8 cellular contexts compared by ENCODE assay signal in the genomic region with DNA sequence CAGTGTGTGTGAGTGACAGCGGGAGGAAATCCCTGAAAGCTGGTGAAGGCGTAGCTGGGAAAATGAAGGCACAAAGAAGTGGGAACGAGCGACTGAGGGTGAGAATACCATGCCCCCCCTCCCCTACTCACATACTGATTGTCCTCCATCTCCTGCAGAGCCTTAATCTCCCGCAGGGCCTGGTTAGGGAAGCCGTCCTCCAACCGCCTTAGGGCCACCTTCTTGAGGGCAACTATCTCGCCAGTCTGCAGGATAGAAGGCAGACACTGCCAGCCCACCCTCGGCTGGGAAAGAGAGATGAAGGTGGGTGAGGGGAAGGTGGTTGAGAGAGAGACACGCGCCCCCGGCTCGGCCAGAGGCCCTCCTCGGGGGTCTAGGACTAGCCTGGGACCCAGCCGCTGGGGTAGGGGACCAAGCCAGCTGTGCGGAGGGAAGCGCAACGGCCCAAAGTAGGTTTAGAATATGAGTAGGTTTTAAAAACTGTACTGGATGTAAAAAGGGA. TPM values are rescaled to one million over a fixed set of nuclear protein-coding genes. Genes with fewer than 3 reads are reported as not detected.
A peak's percentile ranks its signal among the peaks of the same experiment; 100 is the strongest.
DNase-seq lines count a peak whose midpoint lies in the region; ATAC-seq, FAIRE-seq and TF ChIP-seq lines count a peak whose summit lies in the region.

No MANE protein-coding gene starts in this region.

- no peaks in the 10 kb centered on the region for H3K9me3 ChIP-seq in adipocyte (ENCODE audit: control insufficient read depth, low read length)
- no peaks in the 10 kb centered on the region for H3K9me3 ChIP-seq in kidney (ENCODE audit: control insufficient read depth in 1 of 2, low read length in 2 of 2)
- H3K9me3 ChIP-seq in thoracic aorta, result no peaks in the 10 kb centered on the region
- no peaks in the 10 kb centered on the region for H3K9me3 ChIP-seq in HAP-1

- H3K27ac Mint-ChIP-seq in activated CD4-positive, alpha-beta T cell treated with anti-CD3 and anti-CD28 coated beads for 36 hours, result peak overlapping the region; percentile 58

- no peaks in the 10 kb centered on the region for H3K36me3 ChIP-seq in adipocyte (ENCODE audit: control insufficient read depth, insufficient read depth, low read length, severe bottlenecking)
- H3K36me3 ChIP-seq in kidney (ENCODE audit: control insufficient read depth in 1 of 2, insufficient read depth in 2 of 2, low read length in 2 of 2), result peaks cover 5 to 6% of the 10 kb centered on the region in 2 donors
- H3K36me3 ChIP-seq in thoracic aorta, result no peaks in the 10 kb centered on the region
- no peaks in the 10 kb centered on the region for H3K36me3 ChIP-seq in HAP-1 (replicated peaks)

- no peak for ATAC-seq in activated CD4-positive, alpha-beta T cell treated with anti-CD3 and anti-CD28 coated beads for 36 hours
- ATAC-seq in thoracic aorta (ENCODE audit: insufficient number of reproducible peaks, low FRiP score, low read depth) (no peak), HG03280 (IDR thresholded peaks at IDR 0.05; ENCODE audit: unreplicated experiment) (no peak)

- POLR2A ChIA-PET in activated CD4-positive, alpha-beta T cell treated with anti-CD3 and anti-CD28 coated beads for 36 hours (lab: Charles Lee), result no interaction called here

- no peaks in the 10 kb centered on the region for H3K9me3 Mint-ChIP-seq in activated CD4-positive, alpha-beta T cell treated with anti-CD3 and anti-CD28 coated beads for 36 hours (ENCODE audit: low read depth)

- no peaks in the 10 kb centered on the region for H3K27me3 ChIP-seq in adipocyte (replicated peaks; ENCODE audit: control insufficient read depth, insufficient read depth, low read length)
- H3K27me3 ChIP-seq in thoracic aorta (replicated peaks; ENCODE audit: insufficient read depth), result no peaks in the 10 kb centered on the region
- H3K27me3 ChIP-seq in HAP-1 (ENCODE audit: low read depth), result no peaks in the 10 kb centered on the region

- peaks cover 10% of the 10 kb centered on the region for H3K4me1 ChIP-seq in adipocyte (ENCODE audit: control insufficient read depth, insufficient read depth, low read length)
- H3K4me1 ChIP-seq in kidney (ENCODE audit: control insufficient read depth in 1 of 2, insufficient read depth in 1 of 2, low read depth in 1 of 2, low read length in 2 of 2), result peaks cover 0 to 13% of the 10 kb centered on the region in 2 donors
- peaks cover 4 to 9% of the 10 kb centered on the region in 2 donors for H3K4me1 ChIP-seq in thoracic aorta (ENCODE audit: control insufficient read depth in 1 of 2, low read depth in 2 of 2)
- no peaks in the 10 kb centered on the region for H3K4me1 ChIP-seq in HAP-1

- peak overlapping the region; percentile 82 for H3K4me3 Mint-ChIP-seq in activated CD4-positive, alpha-beta T cell treated with anti-CD3 and anti-CD28 coated beads for 36 hours

- H3K4me1 Mint-ChIP-seq in activated CD4-positive, alpha-beta T cell treated with anti-CD3 and anti-CD28 coated beads for 36 hours, result peaks cover 22% of the 10 kb centered on the region

- TF ChIP-seq CTCF in kidney (IDR thresholded peaks at IDR 0.05; ENCODE audit: borderline replicate concordance, extremely low read depth, insufficient read depth) (no peak), thoracic aorta (IDR thresholded peaks at IDR 0.05) (no peak)

- no peak for FAIRE-seq in kidney (lab: Jason Lieb, UNC)

- intact Hi-C loops in activated CD4-positive, alpha-beta T cell treated with anti-CD3 and anti-CD28 coated beads for 36 hours (cut with DNase I, micrococcal nuclease), result loop anchor here (1.0 to 10.0 kb wide), 9 partner anchors 33 to 1341 kb away; a partner anchor contains a TSS
- intact Hi-C loops in kidney (cut with DNase I), result no loop called here

- H3K4me3 ChIP-seq in adipocyte (ENCODE audit: low read length), result peak overlapping the region; percentile 88
- H3K4me3 ChIP-seq in kidney (ENCODE audit: low read length in 2 of 2), result peak overlapping the region; percentile 88 to 91
- H3K4me3 ChIP-seq in thoracic aorta, result peak overlapping the region; percentile 77
- no peak overlapping the region for H3K4me3 ChIP-seq in HAP-1

- H3K27me3 Mint-ChIP-seq in activated CD4-positive, alpha-beta T cell treated with anti-CD3 and anti-CD28 coated beads for 36 hours, result no peaks in the 10 kb centered on the region

- peak; percentile 19 for DNase-seq in activated CD4-positive, alpha-beta T cell treated with anti-CD3 and anti-CD28 coated beads for 36 hours
- no peak for DNase-seq in activated CD4-positive, alpha-beta T cell treated with anti-CD3 and anti-CD28 coated beads, Interleukin-2, amount 50 U/mL, for 4 hours
- DNase-seq in adipocyte (ENCODE audit: low read depth) (no peak), kidney (no peak), thoracic aorta (ENCODE audit: low spot score) (no peak), HAP-1 (ENCODE audit: low spot score in 2 of 2) (no peak), NCI-H1105 treated with DMSO at 0.1 percent for 48 hours (lab: John Stamatoyannopoulos, UW) (no peak)

- H3K9ac ChIP-seq in adipocyte (ENCODE audit: low read length) (peak overlapping the region; percentile 84), kidney (ENCODE audit: low read length in 2 of 2) (peak overlapping the region; percentile 20 to 77)

- CTCF ChIA-PET in activated CD4-positive, alpha-beta T cell treated with anti-CD3 and anti-CD28 coated beads for 36 hours (lab: Charles Lee), result interaction anchor here (0.7 to 1.2 kb wide), 6 partner anchors 12 to 699 kb away, joined by 3 to 4 read pairs (median 3); no protein-coding TSS in a partner anchor

- H3K27ac ChIP-seq in kidney (ENCODE audit: low read depth in 2 of 2, low read length in 2 of 2), result peak overlapping the region; percentile 84 to 92
- H3K27ac ChIP-seq in thoracic aorta, result peak overlapping the region in 1 of 2 donors; percentile 18

- in situ Hi-C loops in HAP-1 (cut with MboI; ENCODE audit: low sequenced_read_pairs), result loop anchor here (25.0 kb wide), 1 partner anchor 613 kb away; no protein-coding TSS in a partner anchor

- H3K36me3 Mint-ChIP-seq in activated CD4-positive, alpha-beta T cell treated with anti-CD3 and anti-CD28 coated beads for 36 hours (ENCODE audit: low read depth), result peaks cover 3% of the 10 kb centered on the region

RNA-seq across cellular contexts. Expression of a gene that starts 0.5 kb away (rescaled TPM):
- total RNA-seq in activated CD4-positive, alpha-beta T cell treated with anti-CD3 and anti-CD28 coated beads for 36 hours, result 1 to 10 TPM; 1.9 TPM
- total RNA-seq in kidney (13.6 TPM), thoracic aorta (10 to 100 TPM in 1 of 2 donors, 1 to 10 TPM in 1; 4.1 to 10.5 TPM)
- polyA plus RNA-seq in kidney (ENCODE audit: insufficient read depth, low read depth, low replicate concordance), result 11.8 TPM

RNA-seq across cellular contexts. Expression of a gene that starts 56.1 kb away (rescaled TPM):
- total RNA-seq in activated CD4-positive, alpha-beta T cell treated with anti-CD3 and anti-CD28 coated beads for 36 hours, result not detected
- total RNA-seq in kidney (not detected), thoracic aorta (not detected)
- polyA plus RNA-seq in kidney (ENCODE audit: insufficient read depth, low read depth, low replicate concordance), result not detected
